In genomic region chr11:67163006-67163405, GRCh38 we compare ENCODE assay signal across 1 cellular context.
TF ChIP-seq lines count a peak whose summit lies in the region.

No MANE protein-coding gene starts in this region.

TF ChIP-seq in IMR-90, 13 proteins besides CTCF, POLR2A, EP300 and RAD21:
- no peak for TF ChIP-seq FOS (IDR thresholded peaks at IDR 0.05; ENCODE audit: low read depth, low read length)
- TF ChIP-seq USF2 (IDR thresholded peaks at IDR 0.05; ENCODE audit: low read depth, low read length): no peak
- TF ChIP-seq ELK1 (IDR thresholded peaks at IDR 0.05; ENCODE audit: borderline replicate concordance, low read depth, low read length): no peak
- TF ChIP-seq CHD1 (IDR thresholded peaks at IDR 0.05; ENCODE audit: low read depth, low read length): no peak
- no peak for TF ChIP-seq MAFK (IDR thresholded peaks at IDR 0.05; ENCODE audit: low read depth, low read length)
- TF ChIP-seq RFX5 (IDR thresholded peaks at IDR 0.05; ENCODE audit: low read depth, low read length): no peak
- no peak for TF ChIP-seq SMC3 (IDR thresholded peaks at IDR 0.05; ENCODE audit: low read depth, low read length)
- TF ChIP-seq MXI1 (IDR thresholded peaks at IDR 0.05; ENCODE audit: borderline replicate concordance, low read depth, low read length): no peak
- no peak for TF ChIP-seq BHLHE40 (IDR thresholded peaks at IDR 0.05; ENCODE audit: low read depth, low read length)
- TF ChIP-seq CEBPB (IDR thresholded peaks at IDR 0.05; ENCODE audit: low read depth, low read length): no peak
- TF ChIP-seq NFE2L2 (IDR thresholded peaks at IDR 0.05; ENCODE audit: low read depth, low read length): no peak
TF ChIP-seq in IMR-90: peak in this region for 0.
